In genomic region chr2:3379647-3380534, GRCh38 we compare ENCODE assay signal across 8 cellular contexts. TPM values are rescaled to one million over a fixed set of nuclear protein-coding genes. Genes with fewer than 3 reads are reported as not detected.
DNase-seq lines count a peak whose midpoint lies in the region; ATAC-seq and TF ChIP-seq lines count a peak whose summit lies in the region.

TRAPPC12 (plus strand) TSS chr2:3379694; CDS start chr2:3387624, 7,930 bp downstream.

- H3K9me3 ChIP-seq in OCI-LY1 (ENCODE audit: low read length), result no peaks in the 10 kb centered on the region
- no peaks in the 10 kb centered on the region for H3K9me3 ChIP-seq in mononuclear cell (ENCODE audit: low read depth, low read length)

- H3K4me2 ChIP-seq in OCI-LY1 (ENCODE audit: low read length), result peak within 1 kb of the TSS; percentile 96

- TF ChIP-seq CTCF in HL-60 (IDR thresholded peaks at IDR 0.05; ENCODE audit: insufficient read depth, low read length) (peak; percentile 13), OCI-LY1 (IDR thresholded peaks at IDR 0.05; ENCODE audit: low read length) (peak; percentile 67)

- no peaks in the 10 kb centered on the region for H4K20me1 ChIP-seq in OCI-LY1 (ENCODE audit: insufficient read depth, low read length)

- peaks cover 43% of the 10 kb centered on the region for H3K36me3 ChIP-seq in OCI-LY1 (ENCODE audit: insufficient read depth, low read length)

- H3K27me3 ChIP-seq in HL-60 (ENCODE audit: insufficient read depth, poor library complexity, severe bottlenecking) (no peaks in the 10 kb centered on the region), OCI-LY1 (ENCODE audit: insufficient read depth, low read length) (no peaks in the 10 kb centered on the region), mononuclear cell (ENCODE audit: insufficient read depth, low read length) (no peaks in the 10 kb centered on the region)

- H2AFZ ChIP-seq in OCI-LY1 (ENCODE audit: low read length), result no peak within 1 kb of the TSS

- H3K9me2 ChIP-seq in OCI-LY1 (ENCODE audit: low read depth, low read length), result no peaks in the 10 kb centered on the region

- peak within 1 kb of the TSS; percentile 89 for H3K27ac ChIP-seq in HL-60 (replicated peaks)
- peak within 1 kb of the TSS; percentile 35 for H3K27ac ChIP-seq in OCI-LY1 (ENCODE audit: low read depth, low read length, poor library complexity, severe bottlenecking)

- peaks cover 43% of the 10 kb centered on the region for H3K79me2 ChIP-seq in OCI-LY1 (ENCODE audit: insufficient read depth, low read length)

- peak within 1 kb of the TSS; percentile 100 for H3K4me3 ChIP-seq in HL-60 (replicated peaks; ENCODE audit: insufficient read depth, low read length)
- H3K4me3 ChIP-seq in OCI-LY1 (ENCODE audit: low read depth, low read length, poor library complexity, severe bottlenecking), result peak within 1 kb of the TSS; percentile 84
- peak within 1 kb of the TSS; percentile 81 for H3K4me3 ChIP-seq in mononuclear cell (ENCODE audit: low read length)

- H3K9ac ChIP-seq in OCI-LY1 (ENCODE audit: low read length), result peak within 1 kb of the TSS; percentile 82

- ATAC-seq in GM19455 (IDR thresholded peaks at IDR 0.05; ENCODE audit: unreplicated experiment), result peak; percentile 74

- DNase-seq in COR-L47 (lab: John Stamatoyannopoulos, UW) (peak; percentile 94), HL-60 (ENCODE audit: low read depth in 1 of 2, low spot score in 1 of 2) (peak; percentile 86 to 95), epidermal melanocyte (ENCODE audit: insufficient read length, low spot score) (peak; percentile 47)
- DNase-seq in activated CD8-positive, alpha-beta memory T cell treated with anti-CD3 and anti-CD28 coated beads, Interleukin-2, amount 50 U/mL, for 48 hours, result peak; percentile 96
- DNase-seq in stimulated activated CD8-positive, alpha-beta memory T cell treated with anti-CD3 and anti-CD28 coated beads, Interleukin-4, amount 100 ng/mL, for 24 hours (ENCODE audit: low read depth), result peak; percentile 92

- H3K4me1 ChIP-seq in OCI-LY1 (ENCODE audit: insufficient read depth, low read length, severe bottlenecking) (peaks cover 42% of the 10 kb centered on the region), mononuclear cell (ENCODE audit: insufficient read depth, low read length) (peaks cover 36% of the 10 kb centered on the region)

- no peaks in the 10 kb centered on the region for H3F3A ChIP-seq in OCI-LY1 (ENCODE audit: insufficient read depth, low read length)

RNA-seq across cellular contexts. Expression of gene TRAPPC12, which starts in this region (rescaled TPM):
- total RNA-seq in mononuclear cell, result 18.3 TPM

Comparison
In these comparisons a context has a peak if more than half of its experiments do, and no peak if none do; other contexts are left out.
1. Peak in every context shown above with its lines: DNase-seq, ATAC-seq, H3K4me3 ChIP-seq and H3K27ac ChIP-seq.